1 cellular context compared by ENCODE assay signal in genomic region chr20:34713194-34713943, GRCh38.
TF ChIP-seq lines count a peak whose summit lies in the region.

No MANE protein-coding gene starts in this region.

TF ChIP-seq in GM12878, 131 proteins besides CTCF, POLR2A, EP300 and RAD21 (continued from another document):
- TF ChIP-seq ATF3 (IDR thresholded peaks at IDR 0.05; ENCODE audit: borderline replicate concordance, extremely low read depth, low read depth, low read length) (no peak), BMI1 (IDR thresholded peaks at IDR 0.05; ENCODE audit: borderline replicate concordance) (no peak), PAX5 (IDR thresholded peaks at IDR 0.05; ENCODE audit: borderline replicate concordance, low read depth, low read length) (0 out of 2 replicates have a peak, but pooled peaks have one; percentile 23), IKZF2 (IDR thresholded peaks at IDR 0.05) (peak; percentile 74 to 76; a peak in 3 of 4 replicates), CREM (IDR thresholded peaks at IDR 0.05; ENCODE audit: low read depth) (peak; percentile 54; the same call in 1 of the 2 replicates), NFIC (IDR thresholded peaks at IDR 0.05; ENCODE audit: low read depth, low read length) (peak; percentile 72; the same call in 1 of the 2 replicates), DPF2 (IDR thresholded peaks at IDR 0.05) (0 out of 2 replicates have a peak, but pooled peaks have one; percentile 17), JUNB (IDR thresholded peaks at IDR 0.05) (peak; percentile 74), ZNF24 (IDR thresholded peaks at IDR 0.05) (peak; percentile 24; the same call in 1 of the 2 replicates), ATF7 (IDR thresholded peaks at IDR 0.05; ENCODE audit: low read depth) (peak; percentile 68; the same call in 1 of the 2 replicates), BCL11A (IDR thresholded peaks at IDR 0.05; ENCODE audit: low read depth, low read length) (0 out of 2 replicates have a peak, but pooled peaks have one; percentile 37), PKNOX1 (IDR thresholded peaks at IDR 0.05) (no peak), RUNX3 (IDR thresholded peaks at IDR 0.05; ENCODE audit: low read length) (peak; percentile 87), POLR2AphosphoS5 (IDR thresholded peaks at IDR 0.05; ENCODE audit: low read length) (peak; percentile 38; the same call in 1 of the 2 replicates), SPI1 (IDR thresholded peaks at IDR 0.05; ENCODE audit: borderline replicate concordance, insufficient read depth, low read depth, low read length) (peak; percentile 22; the same call in 1 of the 2 replicates), USF1 (IDR thresholded peaks at IDR 0.05; ENCODE audit: borderline replicate concordance, extremely low read length, insufficient read depth, low read depth, low read length) (peak; percentile 13), ZNF687 (IDR thresholded peaks at IDR 0.05) (peak; percentile 48), BCL3 (IDR thresholded peaks at IDR 0.05; ENCODE audit: borderline replicate concordance, insufficient read depth, low read depth, low read length, poor library complexity, severe bottlenecking) (peak; percentile 70), HDAC6 (IDR thresholded peaks at IDR 0.05; ENCODE audit: unreplicated experiment) (no peak), ZSCAN29 (IDR thresholded peaks at IDR 0.05) (no peak), EGR1 (IDR thresholded peaks at IDR 0.05; ENCODE audit: borderline replicate concordance in 1 of 2, low read depth in 2 of 2, low read length in 2 of 2) (no peak), FOXM1 (IDR thresholded peaks at IDR 0.05; ENCODE audit: low read depth, low read length) (peak; percentile 36; the same call in 1 of the 2 replicates), KAT2A (conservative IDR thresholded peaks at IDR 0.05; ENCODE audit: control insufficient read depth, low read depth, low read length) (no peak), EED (IDR thresholded peaks at IDR 0.05; ENCODE audit: low read depth) (peak; percentile 91), YY1 (IDR thresholded peaks at IDR 0.05; ENCODE audit: low read depth, low read length) (no peak)
TF ChIP-seq in GM12878: peak in this region for 21.
